ENCODE assay signal across 4 cellular contexts in genomic region chr10:73715179-73716156, GRCh38. TPM values are rescaled to one million over a fixed set of nuclear protein-coding genes. Genes with fewer than 3 reads are reported as not detected.
"Had no signal": no experiment of that assay in that cellular context is flagged by ENCODE, and none has a peak within 500 bp of the region (broad histone marks: within the 10 kb centered on the region; RNA-seq: fewer than 3 reads in every experiment).

No MANE protein-coding gene starts in this region.

RNA-seq across cellular contexts. Expression of gene SYNPO2L, which starts 59.6 kb away (rescaled TPM):
- total RNA-seq: activated naive CD8-positive, alpha-beta T cell treated with anti-CD3 and anti-CD28 coated beads, Interleukin-2, amount 10 ng/mL, durations not matched to agents 7 days and 5 days; Peyer's patch; SJSA1 had no signal
- polyA plus RNA-seq: IgD-negative memory B cell had no signal
